In genomic region chr12:133037207-133038005, GRCh38 we compare ENCODE assay signal across 8 cellular contexts. TPM values are rescaled to one million over a fixed set of nuclear protein-coding genes. Genes with fewer than 3 reads are reported as not detected.
A peak's percentile ranks its signal among the peaks of the same experiment; 100 is the strongest.
DNase-seq lines count a peak whose midpoint lies in the region; ATAC-seq and TF ChIP-seq lines count a peak whose summit lies in the region.

ZNF84 (plus strand) TSS chr12:133037509; CDS start chr12:133041468, 3,959 bp downstream.

- TF ChIP-seq CTCF in RWPE2 (IDR thresholded peaks at IDR 0.05; ENCODE audit: poor library complexity, severe bottlenecking) (no peak), fibroblast of lung (conservative IDR thresholded peaks at IDR 0.05 in 1 of 2, IDR thresholded peaks at IDR 0.05 in 1 of 2; ENCODE audit: low read depth in 1 of 2, low read length in 2 of 2) (no peak)

- CTCF ChIA-PET in naive thymus-derived CD4-positive, alpha-beta T cell (lab: Charles Lee), result no interaction called here

- H3K4me3 Mint-ChIP-seq in activated T-helper 2 cell treated with anti-CD3 and anti-CD28 coated beads, Interferon-gamma antibody, Interleukin-2, Interleukin-4, amounts not matched to agents 10 μg/mL and 5 μg/mL and 100 μg/mL, durations not matched to agents 14 hours and 24 hours and 36 hours (ENCODE audit: low read depth), result peak within 1 kb of the TSS; percentile 88
- peak within 1 kb of the TSS; percentile 78 to 96 (median 94) for H3K4me3 Mint-ChIP-seq in naive thymus-derived CD4-positive, alpha-beta T cell
- peak within 1 kb of the TSS; percentile 81 to 88 for H3K4me3 Mint-ChIP-seq in stimulated activated naive B cell treated with anti-CD40 and anti-IgM and Interleukin-4, amounts not matched to agents 10 μg/mL and 1 μg/mL and 100 μg/mL, for 72 hours

- H3K27ac ChIP-seq in RWPE2 (ENCODE audit: poor library complexity, severe bottlenecking), result peak within 1 kb of the TSS; percentile 92
- H3K27ac ChIP-seq in fibroblast of lung (ENCODE audit: insufficient read depth, low read length), result peak within 1 kb of the TSS; percentile 87
- H3K27ac ChIP-seq in naive thymus-derived CD4-positive, alpha-beta T cell (ENCODE audit: low read depth, low read length), result peak within 1 kb of the TSS; percentile 94

- POLR2A ChIA-PET in naive thymus-derived CD4-positive, alpha-beta T cell (lab: Charles Lee), result interaction anchor here (0.8 to 2.9 kb wide), 7 partner anchors 10 to 144 kb away, joined by 3 to 17 read pairs (median 4); partner anchors contain the start of genes ZNF10, ZNF26, ZNF268 and ZNF891

- H3K36me3 Mint-ChIP-seq in activated T-helper 2 cell treated with anti-CD3 and anti-CD28 coated beads, Interferon-gamma antibody, Interleukin-2, Interleukin-4, amounts not matched to agents 10 μg/mL and 5 μg/mL and 100 μg/mL, durations not matched to agents 14 hours and 24 hours and 36 hours (ENCODE audit: low read depth), result peaks cover 66% of the 10 kb centered on the region
- peaks cover 27 to 56% (median 43%) of the 10 kb centered on the region in 5 donors for H3K36me3 Mint-ChIP-seq in naive thymus-derived CD4-positive, alpha-beta T cell
- peaks cover 43 to 56% of the 10 kb centered on the region in 2 donors for H3K36me3 Mint-ChIP-seq in stimulated activated naive B cell treated with anti-CD40 and anti-IgM and Interleukin-4, amounts not matched to agents 10 μg/mL and 1 μg/mL and 100 μg/mL, for 72 hours

- peaks cover 26% of the 10 kb centered on the region for H3K9me3 ChIP-seq in RWPE2 (ENCODE audit: severe bottlenecking)
- peaks cover 3% of the 10 kb centered on the region for H3K9me3 ChIP-seq in fibroblast of lung (ENCODE audit: control insufficient read depth, insufficient read depth, low read depth, low read length)
- H3K9me3 ChIP-seq in naive thymus-derived CD4-positive, alpha-beta T cell (ENCODE audit: control insufficient read depth in 2 of 3, low read length in 3 of 3), result peaks cover 3 to 61% (median 31%) of the 10 kb centered on the region in 3 experiments

- peaks cover 27% of the 10 kb centered on the region for H3K79me2 ChIP-seq in fibroblast of lung (ENCODE audit: control insufficient read depth, insufficient read depth, low read length)

- H2AFZ ChIP-seq in fibroblast of lung (ENCODE audit: low read length), result peak within 1 kb of the TSS; percentile 70

- DNase-seq in EH (ENCODE audit: low read depth) (peak; percentile 98), H4 (ENCODE audit: low spot score) (peak; percentile 99), LoVo (ENCODE audit: low spot score) (peak; percentile 81), RWPE2 (ENCODE audit: low spot score) (peak; percentile 97), fibroblast of lung (ENCODE audit: low read depth in 2 of 2) (peak; percentile 98 to 99)
- peak; percentile 97 for DNase-seq in activated T-helper 2 cell treated with anti-CD3 and anti-CD28 coated beads, Interferon-gamma antibody, Interleukin-2, Interleukin-4, amounts not matched to agents 10 μg/mL and 5 μg/mL and 100 μg/mL, durations not matched to agents 14 hours and 24 hours and 36 hours (ENCODE audit: low spot score)
- DNase-seq in naive thymus-derived CD4-positive, alpha-beta T cell, result peak; percentile 93 to 99 (median 97)
- DNase-seq in stimulated activated naive B cell treated with anti-CD40 and anti-IgM and Interleukin-4, amounts not matched to agents 10 μg/mL and 1 μg/mL and 100 μg/mL, for 72 hours, result peak; percentile 98

- peak within 1 kb of the TSS; percentile 79 for H3K4me2 ChIP-seq in fibroblast of lung (ENCODE audit: extremely low read depth, insufficient read depth, low read length)

- H3K27me3 ChIP-seq in RWPE2 (ENCODE audit: insufficient read depth, poor library complexity, severe bottlenecking), result no peaks in the 10 kb centered on the region
- no peaks in the 10 kb centered on the region for H3K27me3 ChIP-seq in fibroblast of lung (ENCODE audit: control insufficient read depth, insufficient read depth, low read length)
- no peaks in the 10 kb centered on the region for H3K27me3 ChIP-seq in naive thymus-derived CD4-positive, alpha-beta T cell (ENCODE audit: control insufficient read depth in 2 of 2, insufficient read depth in 2 of 2, low read length in 2 of 2)

- H3K9ac ChIP-seq in fibroblast of lung (ENCODE audit: insufficient read depth, low read length), result peak within 1 kb of the TSS; percentile 78

- intact Hi-C loops in activated T-helper 2 cell treated with anti-CD3 and anti-CD28 coated beads, Interferon-gamma antibody, Interleukin-2, Interleukin-4, amounts not matched to agents 10 μg/mL and 5 μg/mL and 100 μg/mL, durations not matched to agents 14 hours and 24 hours and 36 hours (cut with micrococcal nuclease), result loop anchor here (1.0 to 5.0 kb wide), 7 partner anchors 43 to 277 kb away; partner anchors contain the start of genes ANKLE2, ZNF10, ZNF140 and ZNF26
- intact Hi-C loops in naive thymus-derived CD4-positive, alpha-beta T cell (cut with micrococcal nuclease), result loop anchor here (1.0 to 5.0 kb wide), 11 partner anchors 43 to 327 kb away; partner anchors contain the start of genes CHFR (in 2 of the 2), ZNF10 (in 2 of the 2), ZNF140 (in 2 of the 2) and ZNF26 (in 2 of the 2)

- H3K27me3 Mint-ChIP-seq in activated T-helper 2 cell treated with anti-CD3 and anti-CD28 coated beads, Interferon-gamma antibody, Interleukin-2, Interleukin-4, amounts not matched to agents 10 μg/mL and 5 μg/mL and 100 μg/mL, durations not matched to agents 14 hours and 24 hours and 36 hours (ENCODE audit: low read depth), result no peaks in the 10 kb centered on the region
- peaks cover 0 to 9% (median 3%) of the 10 kb centered on the region in 5 donors for H3K27me3 Mint-ChIP-seq in naive thymus-derived CD4-positive, alpha-beta T cell
- peaks cover 8 to 9% of the 10 kb centered on the region in 2 donors for H3K27me3 Mint-ChIP-seq in stimulated activated naive B cell treated with anti-CD40 and anti-IgM and Interleukin-4, amounts not matched to agents 10 μg/mL and 1 μg/mL and 100 μg/mL, for 72 hours

- H4K20me1 ChIP-seq in fibroblast of lung (ENCODE audit: control insufficient read depth, extremely low read depth, insufficient read depth, low read length), result no peaks in the 10 kb centered on the region

- H3K27ac Mint-ChIP-seq in activated T-helper 2 cell treated with anti-CD3 and anti-CD28 coated beads, Interferon-gamma antibody, Interleukin-2, Interleukin-4, amounts not matched to agents 10 μg/mL and 5 μg/mL and 100 μg/mL, durations not matched to agents 14 hours and 24 hours and 36 hours, result peak within 1 kb of the TSS; percentile 98
- H3K27ac Mint-ChIP-seq in naive thymus-derived CD4-positive, alpha-beta T cell, result peak within 1 kb of the TSS; percentile 87 to 99 (median 94)
- peak within 1 kb of the TSS; percentile 98 for H3K27ac Mint-ChIP-seq in stimulated activated naive B cell treated with anti-CD40 and anti-IgM and Interleukin-4, amounts not matched to agents 10 μg/mL and 1 μg/mL and 100 μg/mL, for 72 hours

- H3K36me3 ChIP-seq in RWPE2 (ENCODE audit: low read depth), result peaks cover 40% of the 10 kb centered on the region
- H3K36me3 ChIP-seq in fibroblast of lung (ENCODE audit: control insufficient read depth, insufficient read depth, low read length), result no peaks in the 10 kb centered on the region
- H3K36me3 ChIP-seq in naive thymus-derived CD4-positive, alpha-beta T cell (ENCODE audit: control insufficient read depth in 2 of 3, insufficient read depth in 3 of 3, low read length in 3 of 3), result peaks cover 3 to 34% (median 16%) of the 10 kb centered on the region in 3 experiments

- peak within 1 kb of the TSS; percentile 55 for H3K4me3 ChIP-seq in RWPE2 (ENCODE audit: severe bottlenecking)
- peak within 1 kb of the TSS; percentile 71 to 90 (median 82) for H3K4me3 ChIP-seq in fibroblast of lung (replicated peaks in 1 of 4; ENCODE audit: control extremely low read depth in 1 of 4, insufficient read depth in 1 of 4, low read depth in 3 of 4, low read length in 4 of 4)
- peak within 1 kb of the TSS; percentile 65 for H3K4me3 ChIP-seq in naive thymus-derived CD4-positive, alpha-beta T cell (ENCODE audit: low read length)

- H3K4me1 ChIP-seq in RWPE2 (ENCODE audit: insufficient read depth, poor library complexity, severe bottlenecking), result peaks cover 3% of the 10 kb centered on the region
- no peaks in the 10 kb centered on the region for H3K4me1 ChIP-seq in fibroblast of lung (ENCODE audit: control insufficient read depth, extremely low read depth, insufficient read depth, low read length)
- peaks cover 0 to 4% of the 10 kb centered on the region in 2 donors for H3K4me1 ChIP-seq in naive thymus-derived CD4-positive, alpha-beta T cell (ENCODE audit: control insufficient read depth in 2 of 2, insufficient read depth in 2 of 2, low read length in 2 of 2)

- ATAC-seq in RWPE2 (ENCODE audit: low read depth), result peak; percentile 89
- ATAC-seq in naive thymus-derived CD4-positive, alpha-beta T cell, result peak; percentile 96
- peak; percentile 97 to 98 for ATAC-seq in stimulated activated naive B cell treated with anti-CD40 and anti-IgM and Interleukin-4, amounts not matched to agents 10 μg/mL and 1 μg/mL and 100 μg/mL, for 72 hours (replicated peaks)

- peaks cover 6% of the 10 kb centered on the region for H3K4me1 Mint-ChIP-seq in activated T-helper 2 cell treated with anti-CD3 and anti-CD28 coated beads, Interferon-gamma antibody, Interleukin-2, Interleukin-4, amounts not matched to agents 10 μg/mL and 5 μg/mL and 100 μg/mL, durations not matched to agents 14 hours and 24 hours and 36 hours (ENCODE audit: low read depth)
- peaks cover 0 to 37% (median 13%) of the 10 kb centered on the region in 7 donors for H3K4me1 Mint-ChIP-seq in naive thymus-derived CD4-positive, alpha-beta T cell
- H3K4me1 Mint-ChIP-seq in stimulated activated naive B cell treated with anti-CD40 and anti-IgM and Interleukin-4, amounts not matched to agents 10 μg/mL and 1 μg/mL and 100 μg/mL, for 72 hours, result peaks cover 2 to 18% of the 10 kb centered on the region in 2 donors

- peaks cover 70% of the 10 kb centered on the region for H3K9me3 Mint-ChIP-seq in activated T-helper 2 cell treated with anti-CD3 and anti-CD28 coated beads, Interferon-gamma antibody, Interleukin-2, Interleukin-4, amounts not matched to agents 10 μg/mL and 5 μg/mL and 100 μg/mL, durations not matched to agents 14 hours and 24 hours and 36 hours
- H3K9me3 Mint-ChIP-seq in naive thymus-derived CD4-positive, alpha-beta T cell, result peaks cover 11 to 90% (median 51%) of the 10 kb centered on the region in 11 donors
- H3K9me3 Mint-ChIP-seq in stimulated activated naive B cell treated with anti-CD40 and anti-IgM and Interleukin-4, amounts not matched to agents 10 μg/mL and 1 μg/mL and 100 μg/mL, for 72 hours, result peaks cover 22 to 25% of the 10 kb centered on the region in 2 donors

RNA-seq across cellular contexts. Expression of gene ZNF84, which starts in this region (rescaled TPM):
- 7.6 and 9.0 TPM in 2 replicates for total RNA-seq in H4 (2014; rRNA removed; shearing (Covaris generic))
- 20.7 and 21.3 TPM in 2 replicates for total RNA-seq in activated T-helper 2 cell treated with anti-CD3 and anti-CD28 coated beads, Interferon-gamma antibody, Interleukin-2, Interleukin-4, amounts not matched to agents 10 μg/mL and 5 μg/mL and 100 μg/mL, durations not matched to agents 14 hours and 24 hours and 36 hours
- total RNA-seq in fibroblast of lung, result 25.4 and 27.2 TPM in 2 replicates
- polyA plus RNA-seq in fibroblast of lung, result 13.0 and 17.9 TPM in 2 replicates
- polyA plus RNA-seq in fibroblast of lung (2012), result 10.2 and 14.8 TPM in 2 replicates
- polyA minus RNA-seq in fibroblast of lung (ENCODE audit: low replicate concordance), result 1.2 and 2.0 TPM in 2 replicates
- 10 to 100 TPM; 27.4 to 52.7 (median 31.6) TPM for total RNA-seq in naive thymus-derived CD4-positive, alpha-beta T cell
- 10 to 100 TPM; 22.5 to 22.6 TPM for polyA plus RNA-seq in naive thymus-derived CD4-positive, alpha-beta T cell

Comparison
In these comparisons a context has a peak if more than half of its experiments do, and no peak if none do; other contexts are left out.
1. Peak in every context shown above with its lines: DNase-seq, ATAC-seq, H3K4me3 ChIP-seq and H3K27ac ChIP-seq.